8 cellular contexts compared by ENCODE assay signal in genomic region chr19:34364830-34365462, GRCh38. TPM values are rescaled to one million over a fixed set of nuclear protein-coding genes. Genes with fewer than 3 reads are reported as not detected.
DNase-seq lines count a peak whose midpoint lies in the region; ATAC-seq, FAIRE-seq and TF ChIP-seq lines count a peak whose summit lies in the region.

TSS of gene GPI (plus strand) at chr19:34365196. CDS start at chr19:34365267, 71 bp downstream.

- H3K4me3 ChIP-seq in CD4-positive, CD25-positive, alpha-beta regulatory T cell (ENCODE audit: low read depth, low read length), result peak within 1 kb of the TSS; percentile 77
- H3K4me3 ChIP-seq in epithelial cell of proximal tubule (ENCODE audit: low read depth, low read length), result peak within 1 kb of the TSS; percentile 67
- H3K4me3 ChIP-seq in mucosa of rectum (ENCODE audit: low read length in 2 of 2), result peak within 1 kb of the TSS; percentile 82 to 86

- H3K36me3 ChIP-seq in CD4-positive, CD25-positive, alpha-beta regulatory T cell (ENCODE audit: control insufficient read depth, insufficient read depth, low read length), result peaks cover 20% of the 10 kb centered on the region
- peaks cover 22 to 35% of the 10 kb centered on the region in 2 donors for H3K36me3 ChIP-seq in mucosa of rectum (ENCODE audit: control insufficient read depth in 2 of 2, insufficient read depth in 2 of 2, low read length in 2 of 2)

- H3K27me3 Mint-ChIP-seq in CD4-positive, CD25-positive, alpha-beta regulatory T cell, result no peaks in the 10 kb centered on the region

- H3K36me3 Mint-ChIP-seq in CD4-positive, CD25-positive, alpha-beta regulatory T cell, result peaks cover 9% of the 10 kb centered on the region

- H3K27me3 ChIP-seq in CD4-positive, CD25-positive, alpha-beta regulatory T cell (ENCODE audit: control insufficient read depth, insufficient read depth, low read length), result no peaks in the 10 kb centered on the region
- H3K27me3 ChIP-seq in mucosa of rectum (ENCODE audit: control insufficient read depth in 2 of 2, insufficient read depth in 2 of 2, low read length in 2 of 2), result no peaks in the 10 kb centered on the region

- peak; percentile 87 to 90 for ATAC-seq in CD4-positive, CD25-positive, alpha-beta regulatory T cell (ENCODE audit: low read depth in 2 of 2)
- peak; percentile 63 for ATAC-seq in GM19467 (IDR thresholded peaks at IDR 0.05; ENCODE audit: unreplicated experiment)

- peak within 1 kb of the TSS; percentile 94 to 97 (median 96) for H3K4me3 Mint-ChIP-seq in CD4-positive, CD25-positive, alpha-beta regulatory T cell

- peaks cover 24% of the 10 kb centered on the region for H3K4me1 ChIP-seq in CD4-positive, CD25-positive, alpha-beta regulatory T cell (ENCODE audit: control insufficient read depth, insufficient read depth, low read length, poor library complexity, severe bottlenecking)
- peaks cover 11 to 12% of the 10 kb centered on the region in 2 donors for H3K4me1 ChIP-seq in mucosa of rectum (ENCODE audit: control insufficient read depth in 2 of 2, insufficient read depth in 2 of 2, low read length in 2 of 2)

- H3K9ac ChIP-seq in mucosa of rectum (ENCODE audit: low read depth in 1 of 2, low read length in 2 of 2), result peak within 1 kb of the TSS; percentile 81 to 83

- no peaks in the 10 kb centered on the region for H3K9me3 Mint-ChIP-seq in CD4-positive, CD25-positive, alpha-beta regulatory T cell

- peak; percentile 57 to 79 (median 67) for DNase-seq in CD4-positive, CD25-positive, alpha-beta regulatory T cell
- DNase-seq in HTR-8/SVneo (ENCODE audit: insufficient read length, low spot score) (peak; percentile 68), OCI-M2 (lab: John Stamatoyannopoulos, UW; ENCODE audit: unreplicated experiment) (peak; percentile 80), epithelial cell of proximal tubule (ENCODE audit: low read depth) (no peak)
- DNase-seq in activated T-cell treated with anti-CD3 and anti-CD28 coated beads, Interleukin-2, amount 50 U/mL, for 1 hour, result peak; percentile 77
- peak; percentile 64 for DNase-seq in stimulated activated CD8-positive, alpha-beta memory T cell treated with anti-CD3 and anti-CD28 coated beads, Interleukin-4, amount 100 ng/mL, for 24 hours (ENCODE audit: low read depth)

- no peaks in the 10 kb centered on the region for H3K9me3 ChIP-seq in CD4-positive, CD25-positive, alpha-beta regulatory T cell (ENCODE audit: control insufficient read depth in 2 of 2, low read length in 2 of 2)
- no peaks in the 10 kb centered on the region for H3K9me3 ChIP-seq in mucosa of rectum (ENCODE audit: control insufficient read depth in 2 of 2, low read length in 2 of 2)

- FAIRE-seq in HTR-8/SVneo (lab: Jason Lieb, UNC), result no peak

- H3K4me1 Mint-ChIP-seq in CD4-positive, CD25-positive, alpha-beta regulatory T cell, result peaks cover 10 to 45% (median 23%) of the 10 kb centered on the region in 4 donors

- peak within 1 kb of the TSS; percentile 51 for H3K27ac ChIP-seq in CD4-positive, CD25-positive, alpha-beta regulatory T cell (ENCODE audit: insufficient read depth, low read length, poor library complexity, severe bottlenecking)
- peak within 1 kb of the TSS; percentile 70 to 82 for H3K27ac ChIP-seq in mucosa of rectum (ENCODE audit: low read depth in 2 of 2, low read length in 2 of 2)

- H3K27ac Mint-ChIP-seq in CD4-positive, CD25-positive, alpha-beta regulatory T cell, result peak within 1 kb of the TSS; percentile 81 to 97 (median 91)

- TF ChIP-seq CTCF in epithelial cell of proximal tubule (conservative IDR thresholded peaks at IDR 0.05; ENCODE audit: low read depth, low read length), result no peak

RNA-seq across cellular contexts. Expression of gene GPI, which starts in this region (rescaled TPM):
- 116 TPM for total RNA-seq in CD4-positive, CD25-positive, alpha-beta regulatory T cell
- polyA plus RNA-seq in CD4-positive, CD25-positive, alpha-beta regulatory T cell, result 100 to 1,000 TPM; 141 to 148 (median 144) TPM
- 286 and 453 TPM in 2 replicates for total RNA-seq in epithelial cell of proximal tubule
